13 cellular contexts compared by ENCODE assay signal in the genomic region with DNA sequence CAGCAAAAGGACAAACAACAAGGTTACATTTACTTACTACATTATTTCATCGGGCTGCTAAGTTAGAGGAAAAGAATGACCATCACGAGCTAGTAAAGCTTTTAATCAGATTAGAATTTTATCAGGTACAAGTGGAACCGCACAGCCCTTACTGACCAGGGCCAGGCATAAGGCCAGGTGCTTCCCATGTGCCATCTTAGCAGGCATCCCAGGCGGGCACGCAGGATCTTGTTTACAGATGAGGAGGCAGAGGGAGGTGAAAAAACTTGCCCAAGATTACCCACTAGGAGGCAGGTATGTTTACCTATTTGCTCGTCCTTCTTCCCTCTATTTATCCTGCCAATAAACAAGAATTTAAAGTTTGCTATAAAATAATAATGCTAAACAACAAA. TPM values are rescaled to one million over a fixed set of nuclear protein-coding genes. Genes with fewer than 3 reads are reported as not detected.
DNase-seq lines count a peak whose midpoint lies in the region; ATAC-seq, FAIRE-seq and TF ChIP-seq lines count a peak whose summit lies in the region.
"Had no signal": no experiment of that assay in that cellular context is flagged by ENCODE, and none has a peak within 500 bp of the region (broad histone marks: within the 10 kb centered on the region; RNA-seq: fewer than 3 reads in every experiment).

No MANE protein-coding gene starts in this region.

- H3K9me3 ChIP-seq in right lobe of liver (no peaks in the 10 kb centered on the region), HepG2 (ENCODE audit: low read length) (no peaks in the 10 kb centered on the region), Peyer's patch (no peaks in the 10 kb centered on the region), gastroesophageal sphincter (no peaks in the 10 kb centered on the region)

- POLR2A ChIA-PET in HepG2 (lab: Yijun Ruan, JAX): interaction anchor here (1.3 kb wide), 1 partner anchor 11 kb away, joined by 5 read pairs; the partner anchor contains the start of gene EZR

- FAIRE-seq in HepG2 (lab: Jason Lieb, UNC): no peak

- in situ Hi-C loops in HepG2 (cut with HindIII; ENCODE audit: extremely low pct_ligation_motif_present, low pct_unique_long_range_greater_than_20kb): no loop called here

- peaks cover 70% of the 10 kb centered on the region for H3K79me2 ChIP-seq in HepG2 (ENCODE audit: insufficient read depth, low read length)

- H3K27ac ChIP-seq in right lobe of liver (no peak overlapping the region), HepG2 (ENCODE audit: extremely low read length, insufficient read depth, low read length) (no peak overlapping the region), Peyer's patch (peak overlapping the region; percentile 49 to 99 (median 71)), gastroesophageal sphincter (peak overlapping the region in 3 of 4 donors; percentile 26 to 62 (median 47))
- H3K27ac ChIP-seq: HL-60 had no signal

- intact Hi-C loops in right lobe of liver (cut with DNase I) (no loop called here), HepG2 (cut with micrococcal nuclease; ENCODE audit: unreplicated experiment) (no loop called here)

- TF ChIP-seq POLR2A in right lobe of liver (IDR thresholded peaks at IDR 0.05) (no peak), HepG2 (IDR thresholded peaks at IDR 0.05; ENCODE audit: insufficient read depth in 1 of 2, low read depth in 2 of 2, low read length in 2 of 2) (no peak), Peyer's patch (IDR thresholded peaks at IDR 0.05) (no peak), gastroesophageal sphincter (IDR thresholded peaks at IDR 0.05) (no peak)

- TF ChIP-seq CTCF in right lobe of liver (IDR thresholded peaks at IDR 0.05) (no peak), HepG2 (CRISPR knock-in tag; IDR thresholded peaks at IDR 0.05) (no peak), Peyer's patch (IDR thresholded peaks at IDR 0.05) (peak in 1 of 6 experiments; percentile 28), gastroesophageal sphincter (IDR thresholded peaks at IDR 0.05) (no peak)

- H2AFZ ChIP-seq in HepG2 (ENCODE audit: low read length): no peak overlapping the region

- no peak overlapping the region for H3K9ac ChIP-seq in HepG2 (ENCODE audit: insufficient read depth, low read depth, low read length)

- H3K27me3 ChIP-seq in right lobe of liver (no peaks in the 10 kb centered on the region), HepG2 (ENCODE audit: control insufficient read depth in 1 of 2, insufficient read depth in 2 of 2, low read length in 2 of 2) (no peaks in the 10 kb centered on the region), Peyer's patch (no peaks in the 10 kb centered on the region), gastroesophageal sphincter (no peaks in the 10 kb centered on the region)

- no peak overlapping the region for H3K4me3 ChIP-seq in right lobe of liver
- no peak overlapping the region for H3K4me3 ChIP-seq in HepG2 (replicated peaks in 1 of 3; ENCODE audit: insufficient read depth in 1 of 3, low read depth in 2 of 3, low read length in 3 of 3)
- peak overlapping the region in 1 of 4 donors; percentile 0 for H3K4me3 ChIP-seq in Peyer's patch
- H3K4me3 ChIP-seq in gastroesophageal sphincter: no peak overlapping the region

- ATAC-seq in right lobe of liver (peak in 3 of 4 donors; percentile 26 to 40 (median 31)), HepG2 (no peak), gastroesophageal sphincter (no peak), HG03432 (IDR thresholded peaks at IDR 0.05; ENCODE audit: unreplicated experiment) (no peak)

- no peak for TF ChIP-seq RAD21 in HepG2 (CRISPR knock-in tag; IDR thresholded peaks at IDR 0.05)

- peaks cover 15% of the 10 kb centered on the region; the same call in 1 of the 2 replicates for H4K20me1 ChIP-seq in HepG2 (ENCODE audit: insufficient read depth, low read length)

- CTCF ChIA-PET in HepG2 (lab: Yijun Ruan, JAX; ENCODE audit: low intra/inter-chr PET ratio, low total read pairs): no interaction called here

- peaks cover 0 to 7% (median 0%) of the 10 kb centered on the region in 4 donors for H3K36me3 ChIP-seq in right lobe of liver
- peaks cover 3% of the 10 kb centered on the region in 2 experiments; a peak in 2 of 5 replicates for H3K36me3 ChIP-seq in HepG2 (replicated peaks in 1 of 2; ENCODE audit: control insufficient read depth in 1 of 2, insufficient read depth in 2 of 2, low read length in 2 of 2)
- H3K36me3 ChIP-seq in Peyer's patch: peaks cover 0 to 20% (median 0%) of the 10 kb centered on the region in 3 donors
- H3K36me3 ChIP-seq in gastroesophageal sphincter: peaks cover 0 to 12% of the 10 kb centered on the region in 2 donors

- DNase-seq in right lobe of liver (peak in 1 of 3 donors; percentile 37), HepG2 (ENCODE audit: low spot score) (no peak), Peyer's patch (peak in 1 of 3 donors; percentile 29), A172 (ENCODE audit: low spot score) (no peak)
- DNase-seq in stimulated activated CD4-positive, alpha-beta T cell treated with anti-CD3 and anti-CD28 coated beads, Interleukin-2, amount 100 ng/mL, for 48 hours: no peak
- no peak for DNase-seq in activated T-cell treated with anti-CD3 and anti-CD28 coated beads, Interleukin-2, amount 50 U/mL, for 1 hour
- DNase-seq: cerebellar nuclear complex; COR-L47; NCI-H1417; NK-92 treated with Interleukin-12 subunit alpha and Interleukin-12 subunit beta, amount 100 ng/mL, for 24 hours had no signal

- H3K4me2 ChIP-seq in HepG2 (ENCODE audit: low read depth, low read length): no peak overlapping the region

- BruUV-seq in HepG2 (replicated peaks; lab: Mats Ljungman, UMichigan): no TSS peak

- TF ChIP-seq EP300 in HepG2 (IDR thresholded peaks at IDR 0.05; ENCODE audit: low read depth in 2 of 2, low read length in 2 of 2) (no peak), HepG2 (CRISPR knock-in tag; IDR thresholded peaks at IDR 0.05; ENCODE audit: borderline replicate concordance) (no peak), gastroesophageal sphincter (IDR thresholded peaks at IDR 0.05) (no peak)

- 47% methylated on average over 6 of the region's 6 CpGs for WGBS in right lobe of liver (ENCODE audit: insufficient coverage, low coverage, low lambda C conversion rate, missing lambda C conversion rate)
- whole genome bisulfite sequencing in HepG2 (ENCODE audit: low lambda C conversion rate): 91% methylated on average over 6 of the region's 6 CpGs
- 78 to 83% methylated on average over 6 of the region's 6 CpGs for WGBS in gastroesophageal sphincter (ENCODE audit: low coverage in 1 of 2), 2 donors

- peaks cover 0 to 38% (median 0%) of the 10 kb centered on the region in 4 donors for H3K4me1 ChIP-seq in right lobe of liver
- peaks cover 56% of the 10 kb centered on the region for H3K4me1 ChIP-seq in HepG2 (ENCODE audit: insufficient read depth, low read length)
- peaks cover 3 to 57% (median 32%) of the 10 kb centered on the region in 4 donors for H3K4me1 ChIP-seq in Peyer's patch
- H3K4me1 ChIP-seq in gastroesophageal sphincter: peaks cover 12 to 84% (median 14%) of the 10 kb centered on the region in 3 donors

TF ChIP-seq in HepG2, 621 proteins besides CTCF, POLR2A, EP300 and RAD21 (continues in another document):
- TF ChIP-seq ARNT2 (CRISPR knock-in tag; IDR thresholded peaks at IDR 0.05; ENCODE audit: low read depth): no peak
- no peak for TF ChIP-seq PAWR (CRISPR knock-in tag; IDR thresholded peaks at IDR 0.05; ENCODE audit: borderline replicate concordance)
- no peak for TF ChIP-seq PBX3 (CRISPR knock-in tag; IDR thresholded peaks at IDR 0.05; ENCODE audit: borderline replicate concordance)

RNA-seq across cellular contexts. Expression of gene EZR, which starts 10.7 kb away (rescaled TPM):
- total RNA-seq in right lobe of liver (100 to 1,000 TPM in 1 of 6 experiments, 10 to 100 TPM in 5; 26.4 to 161 (median 35.9) TPM), HepG2 (2016; rRNA removed; fragmentation: Illumina TruSeq; extraction: Trizol) (60.3 and 75.7 TPM in 2 replicates), Peyer's patch (100 to 1,000 TPM; 201 to 515 (median 470) TPM), gastroesophageal sphincter (100 to 1,000 TPM in 3 of 4 donors, 10 to 100 TPM in 1; 88.0 to 190 (median 177) TPM)
- 8.6 and 10.8 TPM in 2 replicates for total RNA-seq in HepG2 (2016; cell fraction: cytosol; rRNA removed; fragmentation: Illumina TruSeq; extraction: Trizol; ENCODE audit: low read depth)
- total RNA-seq in HepG2 (2016; cell fraction: insoluble cytoplasmic fraction; rRNA removed; fragmentation: Illumina TruSeq; extraction: Trizol): 63.6 and 68.8 TPM in 2 replicates
- 21.2 and 23.3 TPM in 2 replicates for total RNA-seq in HepG2 (2016; cell fraction: membrane; rRNA removed; fragmentation: Illumina TruSeq; extraction: Trizol)
- total RNA-seq in HepG2 (2016; cell fraction: nucleus; rRNA removed; fragmentation: Illumina TruSeq; extraction: Trizol): 35.3 and 38.9 TPM in 2 replicates
- polyA plus RNA-seq in HepG2 (2011; rRNA removed): 34.7 and 36.8 TPM in 2 replicates
- polyA plus RNA-seq in HepG2 (2011; cell fraction: cytosol; rRNA removed): 34.1 and 34.2 TPM in 2 replicates
- 25.0 and 25.8 TPM in 2 replicates for polyA plus RNA-seq in HepG2 (2011; cell fraction: nucleus; rRNA removed)
- polyA plus RNA-seq in HepG2 (2012): 18.5 and 28.6 TPM in 2 replicates
- 5.0 and 5.1 TPM in 2 replicates for polyA plus RNA-seq in HepG2 (2016; cell fraction: cytosol; fragmentation: Illumina TruSeq; extraction: Trizol; ENCODE audit: low read depth)
- polyA plus RNA-seq in HepG2 (2016; cell fraction: insoluble cytoplasmic fraction; fragmentation: Illumina TruSeq; extraction: Trizol; ENCODE audit: low read depth): 79.1 and 90.3 TPM in 2 replicates
- 12.2 TPM in 2 replicates for polyA plus RNA-seq in HepG2 (2016; cell fraction: membrane; fragmentation: Illumina TruSeq; extraction: Trizol; ENCODE audit: low read depth)
- polyA plus RNA-seq in HepG2 (2016; cell fraction: nucleus; fragmentation: Illumina TruSeq; extraction: Trizol; ENCODE audit: insufficient read depth, low read depth): 60.9 and 63.5 TPM in 2 replicates
- 45.1 and 93.9 TPM in 2 replicates for polyA minus RNA-seq in HepG2 (2011; rRNA and poly(A)+ RNA removed; ENCODE audit: low replicate concordance)
- polyA minus RNA-seq in HepG2 (2011; cell fraction: cytosol; rRNA and poly(A)+ RNA removed): 28.8 and 29.4 TPM in 2 replicates
- polyA minus RNA-seq in HepG2 (2011; cell fraction: nucleus; rRNA and poly(A)+ RNA removed): 17.6 and 19.8 TPM in 2 replicates
- total RNA-seq in A172 (2014; rRNA removed; shearing (Covaris generic)): 446 and 456 TPM in 2 replicates

Comparison
In these comparisons a context has a peak if more than half of its experiments do, and no peak if none do; other contexts are left out.
1. ATAC-seq: peak in right lobe of liver (3 of 4); none in HepG2 (single experiment), gastroesophageal sphincter (single experiment) and HG03432 (single experiment).
2. H3K27ac ChIP-seq: peak in Peyer's patch (4 of 4) and gastroesophageal sphincter (3 of 4); none in right lobe of liver (0 of 3) and HepG2 (single experiment).